9 cellular contexts compared by ENCODE assay signal in genomic region chr14:21525995-21526671, GRCh38. TPM values are rescaled to one million over a fixed set of nuclear protein-coding genes. Genes with fewer than 3 reads are reported as not detected.
DNase-seq lines count a peak whose midpoint lies in the region; ATAC-seq, FAIRE-seq and TF ChIP-seq lines count a peak whose summit lies in the region.
"Had no signal": no experiment of that assay in that cellular context is flagged by ENCODE, and none has a peak within 500 bp of the region (broad histone marks: within the 10 kb centered on the region; RNA-seq: fewer than 3 reads in every experiment).

Gene SALL2, minus strand, starts transcription at chr14:21526346. Its CDS starts 219 bp downstream, at chr14:21526127.

- ATAC-seq in GM12878, result peak; percentile 86
- ATAC-seq in sciatic nerve, result peak; percentile 95
- ATAC-seq in HG03342 (IDR thresholded peaks at IDR 0.05; ENCODE audit: unreplicated experiment), result no peak

- intact Hi-C loops in GM12878 (cut with micrococcal nuclease; ENCODE audit: unreplicated experiment) (no loop called here), sciatic nerve (cut with DNase I) (no loop called here)

- SMC1A ChIA-PET in GM12878 (lab: Charles Lee; ENCODE audit: uncharacterized antibody, unreplicated experiment), result interaction anchor here (0.8 to 4.9 kb wide), 9 partner anchors 9 to 77 kb away, joined by 3 to 48 read pairs (median 6); partner anchors contain the start of gene METTL3

- peak within 1 kb of the TSS; percentile 31; the same call in 1 of the 2 replicates for H3K27ac ChIP-seq in GM12878 (ENCODE audit: control insufficient read depth, insufficient read depth)

- peak within 1 kb of the TSS; percentile 85 for H3K4me3 Mint-ChIP-seq in T-helper 2 cell treated with Interferon-gamma antibody and Interleukin-4, amounts not matched to agents 5 μg/mL and 100 μg/mL, for 36 hours

- TF ChIP-seq CTCF in NB4 (IDR thresholded peaks at IDR 0.05; ENCODE audit: low read depth, low read length) (no peak), GM12878 (IDR thresholded peaks at IDR 0.05 in 2 of 3, conservative IDR thresholded peaks at IDR 0.05 in 1 of 3; ENCODE audit: control insufficient read depth in 2 of 3, extremely low read depth in 1 of 3, insufficient read depth in 1 of 3, low read depth in 3 of 3, low read length in 3 of 3) (no peak)

- H3K79me2 ChIP-seq in GM12878 (ENCODE audit: control insufficient read depth, insufficient read depth, low read length), result no peaks in the 10 kb centered on the region

- DNase-seq in GM03348 (ENCODE audit: low spot score), result peak; percentile 69
- DNase-seq in NB4 (ENCODE audit: low read depth), result peak; percentile 44
- peak; percentile 61 for DNase-seq in T-helper 2 cell treated with Interferon-gamma antibody and Interleukin-4, amounts not matched to agents 5 μg/mL and 100 μg/mL, for 36 hours (ENCODE audit: low spot score)
- DNase-seq in GM12878 (ENCODE audit: low read depth, low spot score), result peak; percentile 21
- DNase-seq in iPS DF 19.7 (ENCODE audit: low read depth, low spot score), result peak; percentile 96
- peak; percentile 85 for DNase-seq in sciatic nerve (ENCODE audit: low spot score)
- no peak for DNase-seq in NOMO-1 treated with dmso at 0.1 percent for 144 hours (lab: John Stamatoyannopoulos, UW; ENCODE audit: unreplicated experiment)

- peak within 1 kb of the TSS; percentile 56 for H3K9ac ChIP-seq in GM12878 (ENCODE audit: control insufficient read depth, insufficient read depth, low read length)

- H3K4me3 ChIP-seq in NB4 (ENCODE audit: low read depth, low read length), result no peak within 1 kb of the TSS
- peak within 1 kb of the TSS; percentile 73 for H3K4me3 ChIP-seq in GM12878

- H2AFZ ChIP-seq in GM12878 (ENCODE audit: control insufficient read depth, low read depth, low read length), result peak within 1 kb of the TSS; percentile 84

- H3K4me1 ChIP-seq in GM12878 (ENCODE audit: control insufficient read depth, insufficient read depth, low read length), result peaks cover 12% of the 10 kb centered on the region

- TF ChIP-seq EP300 in GM12878 (IDR thresholded peaks at IDR 0.05; ENCODE audit: borderline replicate concordance in 1 of 2, control insufficient read depth in 1 of 2, low read depth in 2 of 2, low read length in 2 of 2), result no peak

- no peak for TF ChIP-seq POLR2A in NB4 (IDR thresholded peaks at IDR 0.05; ENCODE audit: extremely low read depth, insufficient read length)
- TF ChIP-seq POLR2A in GM12878 (IDR thresholded peaks at IDR 0.05; ENCODE audit: low read depth, low read length), result peak; percentile 53

- FAIRE-seq in GM12878 (lab: Jason Lieb, UNC), result no peak
- FAIRE-seq: colon had no signal

- peak within 1 kb of the TSS; percentile 79 for H3K4me2 ChIP-seq in GM12878 (ENCODE audit: control insufficient read depth, insufficient read depth)

- no peaks in the 10 kb centered on the region for H4K20me1 ChIP-seq in GM12878 (ENCODE audit: control insufficient read depth, insufficient read depth)

- in situ Hi-C loops in GM12878 (cut with MboI), result no loop called here

- RAD21 ChIA-PET in GM12878 (lab: Charles Lee; ENCODE audit: unreplicated experiment), result interaction anchor here (0.6 to 4.1 kb wide), 15 partner anchors 10 to 217 kb away, joined by 3 to 52 read pairs (median 5); partner anchors contain the start of gene METTL3

- no peak for TF ChIP-seq RAD21 in GM12878 (IDR thresholded peaks at IDR 0.05; ENCODE audit: insufficient read depth, low read depth, low read length)

- no peaks in the 10 kb centered on the region for H3K9me3 Mint-ChIP-seq in T-helper 2 cell treated with Interferon-gamma antibody and Interleukin-4, amounts not matched to agents 5 μg/mL and 100 μg/mL, for 36 hours

- H3K27ac Mint-ChIP-seq in T-helper 2 cell treated with Interferon-gamma antibody and Interleukin-4, amounts not matched to agents 5 μg/mL and 100 μg/mL, for 36 hours, result peak within 1 kb of the TSS; percentile 69

- CTCF ChIA-PET in GM12878 (lab: Yijun Ruan, JAX), result interaction anchor here (0.6 to 2.9 kb wide), 13 partner anchors 9 to 423 kb away, joined by 3 to 29 read pairs (median 4); partner anchors contain the start of gene METTL3

- peaks cover 3% of the 10 kb centered on the region for H3K27me3 Mint-ChIP-seq in T-helper 2 cell treated with Interferon-gamma antibody and Interleukin-4, amounts not matched to agents 5 μg/mL and 100 μg/mL, for 36 hours (ENCODE audit: low read depth)

- H3K36me3 ChIP-seq in GM12878 (ENCODE audit: control insufficient read depth in 2 of 2, insufficient read depth in 2 of 2, low read length in 1 of 2), result no peaks in the 10 kb centered on the region

- POLR2A ChIA-PET in GM12878 (lab: Charles Lee), result interaction anchor here (1.0 to 4.0 kb wide), 9 partner anchors 12 to 144 kb away, joined by 3 to 35 read pairs (median 5); partner anchors contain the start of genes METTL3, RAB2B and TOX4

- no peaks in the 10 kb centered on the region for H3K36me3 Mint-ChIP-seq in T-helper 2 cell treated with Interferon-gamma antibody and Interleukin-4, amounts not matched to agents 5 μg/mL and 100 μg/mL, for 36 hours (ENCODE audit: low read depth)

- no peaks in the 10 kb centered on the region for H3K27me3 ChIP-seq in GM12878 (replicated peaks in 1 of 2; ENCODE audit: control insufficient read depth in 2 of 2, insufficient read depth in 2 of 2, low read length in 1 of 2)

- H3K4me1 Mint-ChIP-seq in T-helper 2 cell treated with Interferon-gamma antibody and Interleukin-4, amounts not matched to agents 5 μg/mL and 100 μg/mL, for 36 hours (ENCODE audit: low read depth), result peaks cover 14% of the 10 kb centered on the region

- H3K9me3 ChIP-seq in GM12878 (replicated peaks; ENCODE audit: control insufficient read depth, insufficient read depth, low read length), result no peaks in the 10 kb centered on the region

- WGBS in GM12878 (ENCODE audit: insufficient coverage, insufficient replicate concordance, low lambda C conversion rate, missing lambda C conversion rate), result 1% methylated on average over 23 of the region's 42 CpGs

- BruUV-seq in GM12878 (replicated peaks; lab: Mats Ljungman, UMichigan), result no TSS peak

TF ChIP-seq in GM12878, 131 proteins besides CTCF, POLR2A, EP300 and RAD21 (continues in another document):
- no peak for TF ChIP-seq YY1 (IDR thresholded peaks at IDR 0.05; ENCODE audit: low read depth, low read length)
- peak; percentile 54 for TF ChIP-seq CHD2 (IDR thresholded peaks at IDR 0.05; ENCODE audit: borderline replicate concordance, low read depth, low read length)
- no peak for TF ChIP-seq ZNF217 (IDR thresholded peaks at IDR 0.05)
- TF ChIP-seq SUPT20H (IDR thresholded peaks at IDR 0.05; ENCODE audit: borderline replicate concordance, control insufficient read depth, low read depth, low read length), result no peak
- peak; percentile 81 for TF ChIP-seq FOXK2 (IDR thresholded peaks at IDR 0.05)
- TF ChIP-seq ZBTB4 (CRISPR knock-in tag; IDR thresholded peaks at IDR 0.05), result no peak
- TF ChIP-seq CREB1 (IDR thresholded peaks at IDR 0.05; ENCODE audit: low read depth), result no peak
- TF ChIP-seq NFIC (IDR thresholded peaks at IDR 0.05; ENCODE audit: low read depth, low read length), result no peak

RNA-seq across cellular contexts. Expression of gene SALL2, which starts in this region (rescaled TPM):
- 2.6 and 3.5 TPM in 2 replicates for total RNA-seq in GM12878 (2013; cell fraction: nucleolus; rRNA removed)
- total RNA-seq in GM12878 (2014; rRNA removed), result 1.5 and 1.6 TPM in 2 replicates
- total RNA-seq in GM12878 (2014; rRNA removed; fragmentation: Illumina TruSeq; extraction: Trizol), result 1.7 and 1.8 TPM in 2 replicates
- 6.2 and 6.3 TPM in 2 replicates for total RNA-seq in GM12878 (2021)
- 1.8 TPM for polyA plus RNA-seq in GM12878 (2011; ENCODE audit: low read depth)
- polyA plus RNA-seq in GM12878 (2011; rRNA removed), result 2.0 and 2.6 TPM in 2 replicates
- 2.5 and 3.7 TPM in 2 replicates for polyA plus RNA-seq in GM12878 (2011; cell fraction: cytosol; rRNA removed)
- 3.6 and 4.6 TPM in 2 replicates for polyA plus RNA-seq in GM12878 (2011; cell fraction: nucleus; rRNA removed)
- 2.5 and 2.6 TPM in 2 replicates for polyA plus RNA-seq in GM12878 (2012)
- polyA plus RNA-seq in GM12878 (2014; fragmentation: Illumina TruSeq; extraction: Trizol), result 4.7 and 5.1 TPM in 2 replicates
- 1 to 10 TPM; 1.9 to 2.3 TPM for polyA plus RNA-seq in GM12878 (2014; fragmentation: Nextera tagmentation; extraction: Ambion mirVana)
- polyA plus RNA-seq in GM12878 (2014; rRNA removed), result 3.4 and 4.5 TPM in 2 replicates
- polyA plus RNA-seq in GM12878 (2016; fragmentation: Nextera tagmentation; extraction: Ambion mirVana), result 1 to 10 TPM; 1.6 to 1.7 TPM
- 2.7 and 4.1 TPM in 2 replicates for polyA minus RNA-seq in GM12878 (2011; rRNA and poly(A)+ RNA removed)
- 0.80 and 2.0 TPM in 2 replicates for polyA minus RNA-seq in GM12878 (2011; cell fraction: cytosol; rRNA and poly(A)+ RNA removed)
- polyA minus RNA-seq in GM12878 (2011; cell fraction: nucleus; rRNA and poly(A)+ RNA removed), result 2.4 and 3.0 TPM in 2 replicates
- 16.3 TPM for total RNA-seq in sciatic nerve
